In genomic region chr15:68623301-68623892, GRCh38 we compare ENCODE assay signal across 18 cellular contexts. TPM values are rescaled to one million over a fixed set of nuclear protein-coding genes. Genes with fewer than 3 reads are reported as not detected.
DNase-seq lines count a peak whose midpoint lies in the region; ATAC-seq, FAIRE-seq and TF ChIP-seq lines count a peak whose summit lies in the region.
"Had no signal": no experiment of that assay in that cellular context is flagged by ENCODE, and none has a peak within 500 bp of the region (broad histone marks: within the 10 kb centered on the region; RNA-seq: fewer than 3 reads in every experiment).

No MANE protein-coding gene starts in this region.

- H3K27ac ChIP-seq in upper lobe of right lung (no peak overlapping the region), sigmoid colon (peak overlapping the region in 2 of 4 donors; percentile 23 to 28)
- H3K27ac ChIP-seq: vagina had no signal

- TF ChIP-seq CTCF in upper lobe of right lung (IDR thresholded peaks at IDR 0.05) (no peak), sigmoid colon (IDR thresholded peaks at IDR 0.05) (no peak)

- H3K27me3 ChIP-seq in upper lobe of right lung (no peaks in the 10 kb centered on the region), sigmoid colon (no peaks in the 10 kb centered on the region)
- H3K27me3 ChIP-seq: vagina had no signal

- DNase-seq in NCI-H748 (lab: John Stamatoyannopoulos, UW; ENCODE audit: unreplicated experiment) (peak; percentile 11), NCI-H748 treated with DMSO at 0.1 percent for 48 hours (lab: John Stamatoyannopoulos, UW) (no peak), ecto neural progenitor cell (ENCODE audit: low spot score) (peak; percentile 81), medulla oblongata (ENCODE audit: extremely low spot score) (peak; percentile 66), upper lobe of right lung (no peak), sigmoid colon (no peak), HTR-8/SVneo (ENCODE audit: insufficient read length, low spot score) (no peak)
- DNase-seq: activated gamma-delta T cell treated with Interleukin-2 at 50 U/mL for 16 hours; CD4-positive, alpha-beta memory T cell; EL; left cardiac atrium; naive B cell; NCI-H2107; OCI-M1; stimulated activated CD4-positive, alpha-beta T cell treated with anti-CD3 and anti-CD28 coated beads, Interleukin-4, amount 100 ng/mL, for 24 hours had no signal

- no peak for TF ChIP-seq EP300 in sigmoid colon (IDR thresholded peaks at IDR 0.05)

- no peaks in the 10 kb centered on the region for H3K36me3 ChIP-seq in upper lobe of right lung
- no peaks in the 10 kb centered on the region for H3K36me3 ChIP-seq in sigmoid colon
- H3K36me3 ChIP-seq: vagina had no signal

- H3K4me3 ChIP-seq in upper lobe of right lung (no peak overlapping the region), sigmoid colon (no peak overlapping the region)
- H3K4me3 ChIP-seq: vagina had no signal

- no peak for FAIRE-seq in HTR-8/SVneo (lab: Jason Lieb, UNC)

- ATAC-seq in upper lobe of right lung = peak; percentile 33
- ATAC-seq in GM21515 (IDR thresholded peaks at IDR 0.05; ENCODE audit: unreplicated experiment) = no peak

- WGBS in sigmoid colon, 2 donors = 29 to 62% methylated on average over 13 of the region's 13 CpGs

- H3K4me1 ChIP-seq in upper lobe of right lung = peaks cover 19% of the 10 kb centered on the region
- H3K4me1 ChIP-seq in sigmoid colon = peaks cover 0 to 5% (median 0%) of the 10 kb centered on the region in 4 donors

- no peak for TF ChIP-seq POLR2A in sigmoid colon (IDR thresholded peaks at IDR 0.05)

- intact Hi-C loops in upper lobe of right lung (cut with DNase I) (no loop called here), sigmoid colon (cut with DNase I) (no loop called here)

- H3K9me3 ChIP-seq in upper lobe of right lung = no peaks in the 10 kb centered on the region
- no peaks in the 10 kb centered on the region for H3K9me3 ChIP-seq in sigmoid colon
- H3K9me3 ChIP-seq: vagina had no signal

RNA-seq across cellular contexts. Expression of gene CORO2B, which starts 44.6 kb away (rescaled TPM):
- total RNA-seq in upper lobe of right lung (3.6 TPM), sigmoid colon (1 to 10 TPM; 3.1 to 3.9 (median 3.8) TPM)
- 1 to 10 TPM in 2 of 3 donors, under 1 TPM in 1; 0.46 to 2.5 (median 1.2) TPM for polyA plus RNA-seq in sigmoid colon
- total RNA-seq: CD4-positive, alpha-beta memory T cell; HT-29 had no signal
- polyA plus RNA-seq: CD4-positive, alpha-beta memory T cell had no signal

Comparison
In these comparisons a context has a peak if more than half of its experiments do, and no peak if none do; other contexts are left out.
1. DNase-seq: peak in NCI-H748 (single experiment), ecto neural progenitor cell (single experiment) and medulla oblongata (single experiment); none in NCI-H748 treated with DMSO at 0.1 percent for 48 hours (single experiment), upper lobe of right lung (single experiment), sigmoid colon (single experiment) and HTR-8/SVneo (single experiment).